In genomic region chr3:138673641-138674040, GRCh38 we compare ENCODE assay signal across 13 cellular contexts.
DNase-seq lines count a peak whose midpoint lies in the region; ATAC-seq and TF ChIP-seq lines count a peak whose summit lies in the region.
"Had no signal": no experiment of that assay in that cellular context is flagged by ENCODE, and none has a peak within 500 bp of the region (broad histone marks: within the 10 kb centered on the region; RNA-seq: fewer than 3 reads in every experiment).

No MANE protein-coding gene starts in this region.

- no peaks in the 10 kb centered on the region for H3K9me3 ChIP-seq in CD8-positive, alpha-beta T cell (ENCODE audit: low read length)

- CTCF ChIA-PET in CD8-positive, alpha-beta T cell (lab: Charles Lee) = interaction anchor here (0.6 to 1.3 kb wide), 2 partner anchors 162 to 242 kb away, joined by 3 to 6 read pairs; no protein-coding TSS in a partner anchor

- no peaks in the 10 kb centered on the region for H3K4me1 ChIP-seq in CD8-positive, alpha-beta T cell (ENCODE audit: insufficient read depth, low read length)

- peak overlapping the region; percentile 39 for H3K27ac Mint-ChIP-seq in activated T-helper 17 cell treated with anti-CD3 and anti-CD28 coated beads, Interleukin-2, amount 50 U/mL, for 72 hours
- peak overlapping the region; percentile 87 for H3K27ac Mint-ChIP-seq in progenitor cell of endocrine pancreas
- H3K27ac Mint-ChIP-seq in CD8-positive, alpha-beta T cell = no peak overlapping the region
- H3K27ac Mint-ChIP-seq: natural killer cell treated with Interleukin-12 subunit alpha and Interleukin-12 subunit beta and Interleukin-15 and Interleukin-18, amount 100 ng/mL, for 72 hours had no signal

- intact Hi-C loops in CD8-positive, alpha-beta T cell (cut with DNase I, micrococcal nuclease) = no loop called here

- peaks cover 7% of the 10 kb centered on the region for H3K9me3 Mint-ChIP-seq in activated T-helper 17 cell treated with anti-CD3 and anti-CD28 coated beads, Interleukin-2, amount 50 U/mL, for 72 hours
- H3K9me3 Mint-ChIP-seq in progenitor cell of endocrine pancreas (ENCODE audit: low read depth) = peaks cover 19% of the 10 kb centered on the region
- peaks cover 12% of the 10 kb centered on the region for H3K9me3 Mint-ChIP-seq in CD8-positive, alpha-beta T cell

- no peaks in the 10 kb centered on the region for H3K27me3 Mint-ChIP-seq in activated T-helper 17 cell treated with anti-CD3 and anti-CD28 coated beads, Interleukin-2, amount 50 U/mL, for 72 hours
- H3K27me3 Mint-ChIP-seq in progenitor cell of endocrine pancreas = no peaks in the 10 kb centered on the region
- no peaks in the 10 kb centered on the region for H3K27me3 Mint-ChIP-seq in CD8-positive, alpha-beta T cell (ENCODE audit: low read depth)
- H3K27me3 Mint-ChIP-seq: natural killer cell treated with Interleukin-12 subunit alpha and Interleukin-12 subunit beta and Interleukin-15 and Interleukin-18, amount 100 ng/mL, for 72 hours had no signal

- no peak for ATAC-seq in activated T-helper 17 cell treated with anti-CD3 and anti-CD28 coated beads, Interleukin-2, amount 50 U/mL, for 72 hours (replicated peaks)
- no peak for ATAC-seq in CD8-positive, alpha-beta T cell
- ATAC-seq: natural killer cell treated with Interleukin-12 subunit alpha and Interleukin-12 subunit beta and Interleukin-15 and Interleukin-18, amount 100 ng/mL, for 72 hours had no signal

- no peaks in the 10 kb centered on the region for H3K4me1 Mint-ChIP-seq in activated T-helper 17 cell treated with anti-CD3 and anti-CD28 coated beads, Interleukin-2, amount 50 U/mL, for 72 hours
- peaks cover 42% of the 10 kb centered on the region for H3K4me1 Mint-ChIP-seq in progenitor cell of endocrine pancreas (ENCODE audit: low read depth)
- no peaks in the 10 kb centered on the region for H3K4me1 Mint-ChIP-seq in CD8-positive, alpha-beta T cell (ENCODE audit: low read depth)

- POLR2A ChIA-PET in CD8-positive, alpha-beta T cell (lab: Charles Lee) = no interaction called here

- no peak overlapping the region for H3K4me3 ChIP-seq in CD8-positive, alpha-beta T cell (ENCODE audit: low read depth, low read length)
- H3K4me3 ChIP-seq: thoracic aorta had no signal

- H3K4me3 Mint-ChIP-seq in activated T-helper 17 cell treated with anti-CD3 and anti-CD28 coated beads, Interleukin-2, amount 50 U/mL, for 72 hours = no peak overlapping the region
- peak overlapping the region; percentile 39 for H3K4me3 Mint-ChIP-seq in progenitor cell of endocrine pancreas (ENCODE audit: low read depth)
- no peak overlapping the region for H3K4me3 Mint-ChIP-seq in CD8-positive, alpha-beta T cell
- H3K4me3 Mint-ChIP-seq: natural killer cell treated with Interleukin-12 subunit alpha and Interleukin-12 subunit beta and Interleukin-15 and Interleukin-18, amount 100 ng/mL, for 72 hours had no signal

- H3K27me3 ChIP-seq in CD8-positive, alpha-beta T cell (ENCODE audit: insufficient read depth, low read length) = no peaks in the 10 kb centered on the region

- no peak overlapping the region for H3K27ac ChIP-seq in CD8-positive, alpha-beta T cell (ENCODE audit: low read depth, low read length)
- H3K27ac ChIP-seq: thoracic aorta had no signal

- no peaks in the 10 kb centered on the region for H3K36me3 ChIP-seq in CD8-positive, alpha-beta T cell (ENCODE audit: insufficient read depth, low read length)
- H3K36me3 ChIP-seq: thoracic aorta had no signal

- DNase-seq in NCI-H1417 (lab: John Stamatoyannopoulos, UW) (peak in 2 of 3 experiments; percentile 6 to 47), NCI-H1417 treated with DMSO at 0.1 percent for 48 hours (lab: John Stamatoyannopoulos, UW) (no peak), fibroblast of the conjunctiva (ENCODE audit: low read depth) (peak; percentile 3), progenitor cell of endocrine pancreas (ENCODE audit: low spot score, unreplicated experiment) (no peak), NCI-H345 (lab: John Stamatoyannopoulos, UW) (no peak), NCI-H2107 treated with DMSO at 0.1 percent for 48 hours (lab: John Stamatoyannopoulos, UW; ENCODE audit: unreplicated experiment) (no peak)
- DNase-seq in CD8-positive, alpha-beta T cell = no peak
- DNase-seq: 8988T; NCI-H1930; stimulated activated CD4-positive, alpha-beta T cell treated with anti-CD3 and anti-CD28 coated beads, Interleukin-2, amount 100 ng/mL, for 48 hours had no signal

- peaks cover 86% of the 10 kb centered on the region for H3K36me3 Mint-ChIP-seq in activated T-helper 17 cell treated with anti-CD3 and anti-CD28 coated beads, Interleukin-2, amount 50 U/mL, for 72 hours (ENCODE audit: low read depth)
- peaks cover 37% of the 10 kb centered on the region for H3K36me3 Mint-ChIP-seq in progenitor cell of endocrine pancreas (ENCODE audit: insufficient read depth)
- H3K36me3 Mint-ChIP-seq in CD8-positive, alpha-beta T cell = peaks cover 79% of the 10 kb centered on the region

- no peak for TF ChIP-seq CTCF in progenitor cell of endocrine pancreas (IDR thresholded peaks at IDR 0.05; ENCODE audit: unreplicated experiment)
- TF ChIP-seq CTCF in CD8-positive, alpha-beta T cell (IDR thresholded peaks at IDR 0.05) = no peak

Comparison
In these comparisons a context has a peak if more than half of its experiments do, and no peak if none do; other contexts are left out.
1. DNase-seq: peak in NCI-H1417 (2 of 3) and fibroblast of the conjunctiva (single experiment); none in NCI-H1417 treated with DMSO at 0.1 percent for 48 hours (single experiment), progenitor cell of endocrine pancreas (single experiment), NCI-H345 (single experiment), CD8-positive, alpha-beta T cell (0 of 7) and NCI-H2107 treated with DMSO at 0.1 percent for 48 hours (single experiment).